In the genomic region with DNA sequence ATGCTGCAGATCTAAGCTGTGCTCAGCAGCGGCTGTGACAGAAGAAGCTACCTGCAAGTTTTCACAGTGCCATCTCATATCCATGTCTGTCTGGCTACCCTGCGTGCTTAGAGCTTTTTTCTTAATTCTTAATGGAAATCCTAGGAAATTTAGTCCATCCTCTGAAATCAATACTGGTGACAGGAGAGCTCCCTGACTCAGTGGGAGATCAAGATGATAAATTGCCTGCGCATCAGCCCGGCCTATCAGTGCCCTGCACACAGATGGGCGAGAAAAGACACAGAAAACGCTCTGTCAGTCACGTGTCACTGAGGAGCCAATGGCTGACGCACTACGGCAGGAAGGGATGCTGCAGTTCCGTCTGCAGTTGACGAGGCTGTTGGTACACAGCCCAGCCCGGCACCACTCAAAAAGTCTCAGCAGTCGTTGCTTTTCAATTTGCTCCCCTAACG, we compare ENCODE assay signal across 8 cellular contexts.
DNase-seq lines count a peak whose midpoint lies in the region; ATAC-seq and TF ChIP-seq lines count a peak whose summit lies in the region.

No MANE protein-coding gene starts in this region.

- TF ChIP-seq CTCF in RWPE1 (conservative IDR thresholded peaks at IDR 0.05; ENCODE audit: low read depth), result no peak
- no peak for TF ChIP-seq CTCF in upper lobe of right lung (IDR thresholded peaks at IDR 0.05)

- CTCF ChIA-PET in RWPE1 (lab: Yijun Ruan, JAX), result no interaction called here

- H3K36me3 ChIP-seq in upper lobe of right lung, result no peaks in the 10 kb centered on the region

- H3K4me3 ChIP-seq in upper lobe of right lung, result peak overlapping the region; percentile 28

- H3K4me1 ChIP-seq in upper lobe of right lung, result no peaks in the 10 kb centered on the region

- H3K9me3 ChIP-seq in upper lobe of right lung, result no peaks in the 10 kb centered on the region

- H3K27ac ChIP-seq in RWPE1, result no peak overlapping the region
- H3K27ac ChIP-seq in upper lobe of right lung, result no peak overlapping the region

- DNase-seq in A172 (ENCODE audit: low spot score) (peak; percentile 47), RWPE1 (ENCODE audit: low spot score) (peak; percentile 20), cardiac septum (ENCODE audit: low spot score) (peak; percentile 77), pons (ENCODE audit: low spot score) (peak; percentile 97), upper lobe of right lung (no peak)
- DNase-seq in activated naive CD4-positive, alpha-beta T cell treated with Interleukin-2 at 50 U/mL for 16 hours, result peak; percentile 48

- POLR2A ChIA-PET in RWPE1 (lab: Yijun Ruan, JAX; ENCODE audit: low non-redundant PET), result no interaction called here

- intact Hi-C loops in cardiac septum (cut with DNase I), result no loop called here
- intact Hi-C loops in upper lobe of right lung (cut with DNase I), result no loop called here

- no peaks in the 10 kb centered on the region for H3K27me3 ChIP-seq in upper lobe of right lung

- ATAC-seq in GM19372 (IDR thresholded peaks at IDR 0.05; ENCODE audit: low read depth, unreplicated experiment) (peak; percentile 91), HG03558 (IDR thresholded peaks at IDR 0.05; ENCODE audit: extremely low read depth, unreplicated experiment) (peak; percentile 86), upper lobe of right lung (peak; percentile 70)
